Comparison of ENCODE assay signal across 24 cellular contexts in genomic region chr11:16000065-16000464, GRCh38.
A peak's percentile ranks its signal among the peaks of the same experiment; 100 is the strongest.
DNase-seq lines count a peak whose midpoint lies in the region; ATAC-seq, FAIRE-seq and TF ChIP-seq lines count a peak whose summit lies in the region.
"Had no signal": no experiment of that assay in that cellular context is flagged by ENCODE, and none has a peak within 500 bp of the region (broad histone marks: within the 10 kb centered on the region; RNA-seq: fewer than 3 reads in every experiment).

No MANE protein-coding gene starts in this region.

- H3K4me2 ChIP-seq in keratinocyte (ENCODE audit: control insufficient read depth, extremely low read depth, insufficient read depth, low read depth, low read length): peak overlapping the region; percentile 6
- H3K4me2 ChIP-seq: BLaER1, neural progenitor cell had no signal

- intact Hi-C loops in activated T-helper 2 cell treated with anti-CD3 and anti-CD28 coated beads, Interferon-gamma antibody, Interleukin-2, Interleukin-4, amounts not matched to agents 10 μg/mL and 5 μg/mL and 100 μg/mL, durations not matched to agents 14 hours and 24 hours and 36 hours (cut with micrococcal nuclease): no loop called here
- intact Hi-C loops in mucosa of descending colon (cut with DNase I, micrococcal nuclease): no loop called here

- H3K9me1 ChIP-seq in keratinocyte (ENCODE audit: control insufficient read depth, extremely low read depth, insufficient read depth, low read length): no peaks in the 10 kb centered on the region

- no peaks in the 10 kb centered on the region for H4K20me1 ChIP-seq in keratinocyte (ENCODE audit: control insufficient read depth, extremely low read depth, insufficient read depth, low read length)
- H4K20me1 ChIP-seq: BLaER1 had no signal

- no peaks in the 10 kb centered on the region for H3K9me3 Mint-ChIP-seq in activated T-helper 2 cell treated with anti-CD3 and anti-CD28 coated beads, Interferon-gamma antibody, Interleukin-2, Interleukin-4, amounts not matched to agents 10 μg/mL and 5 μg/mL and 100 μg/mL, durations not matched to agents 14 hours and 24 hours and 36 hours
- H3K9me3 Mint-ChIP-seq in naive thymus-derived CD8-positive, alpha-beta T cell: peaks cover 0 to 2% (median 0%) of the 10 kb centered on the region in 9 donors
- H3K9me3 Mint-ChIP-seq: activated T-cell treated with anti-CD3 and anti-CD28 coated beads, Interleukin-2, amount 50 U/mL, for 4 hours; dendritic cell treated with granulocyte-macrophage colony-stimulating factor and Interleukin-4, amounts not matched to agents 40 ng/mL and 50 ng/mL, for 4 days; neural progenitor cell had no signal

- H3K36me3 Mint-ChIP-seq in activated T-helper 2 cell treated with anti-CD3 and anti-CD28 coated beads, Interferon-gamma antibody, Interleukin-2, Interleukin-4, amounts not matched to agents 10 μg/mL and 5 μg/mL and 100 μg/mL, durations not matched to agents 14 hours and 24 hours and 36 hours (ENCODE audit: low read depth): no peaks in the 10 kb centered on the region
- no peaks in the 10 kb centered on the region for H3K36me3 Mint-ChIP-seq in naive thymus-derived CD8-positive, alpha-beta T cell

- H3K4me1 ChIP-seq in keratinocyte (ENCODE audit: control insufficient read depth, extremely low read depth, insufficient read depth, low read length) (peaks cover 22% of the 10 kb centered on the region), mucosa of descending colon (ENCODE audit: low read depth) (peaks cover 6% of the 10 kb centered on the region)

- H3K9me3 ChIP-seq in keratinocyte (ENCODE audit: control insufficient read depth, low read depth, low read length): no peaks in the 10 kb centered on the region
- no peaks in the 10 kb centered on the region for H3K9me3 ChIP-seq in mucosa of descending colon
- H3K9me3 ChIP-seq: BLaER1, esophagus squamous epithelium, SJCRH30, upper lobe of right lung had no signal

- FAIRE-seq in bronchial epithelial cell (lab: Jason Lieb, UNC) (no peak), keratinocyte (lab: Jason Lieb, UNC) (no peak)
- FAIRE-seq: GM12878, K562, TTC549 had no signal

- no peaks in the 10 kb centered on the region for H3K27me3 Mint-ChIP-seq in activated T-helper 2 cell treated with anti-CD3 and anti-CD28 coated beads, Interferon-gamma antibody, Interleukin-2, Interleukin-4, amounts not matched to agents 10 μg/mL and 5 μg/mL and 100 μg/mL, durations not matched to agents 14 hours and 24 hours and 36 hours (ENCODE audit: low read depth)
- H3K27me3 Mint-ChIP-seq in naive thymus-derived CD8-positive, alpha-beta T cell: peaks cover 0 to 4% (median 0%) of the 10 kb centered on the region in 5 donors
- H3K27me3 Mint-ChIP-seq: dendritic cell treated with granulocyte-macrophage colony-stimulating factor and Interleukin-4, amounts not matched to agents 40 ng/mL and 50 ng/mL, for 4 days had no signal

- no peak overlapping the region for H3K4me3 Mint-ChIP-seq in activated T-helper 2 cell treated with anti-CD3 and anti-CD28 coated beads, Interferon-gamma antibody, Interleukin-2, Interleukin-4, amounts not matched to agents 10 μg/mL and 5 μg/mL and 100 μg/mL, durations not matched to agents 14 hours and 24 hours and 36 hours (ENCODE audit: low read depth)
- no peak overlapping the region for H3K4me3 Mint-ChIP-seq in naive thymus-derived CD8-positive, alpha-beta T cell
- H3K4me3 Mint-ChIP-seq: activated naive CD8-positive, alpha-beta T cell treated with anti-CD3 and anti-CD28 coated beads, Interleukin-2, amount 50 U/mL, for 24 hours; activated T-cell treated with anti-CD3 and anti-CD28 coated beads, Interleukin-2, amount 50 U/mL, for 4 hours; dendritic cell treated with granulocyte-macrophage colony-stimulating factor and Interleukin-4, amounts not matched to agents 40 ng/mL and 50 ng/mL, for 4 days; neural progenitor cell had no signal

- no peak overlapping the region for H3K27ac Mint-ChIP-seq in activated T-helper 2 cell treated with anti-CD3 and anti-CD28 coated beads, Interferon-gamma antibody, Interleukin-2, Interleukin-4, amounts not matched to agents 10 μg/mL and 5 μg/mL and 100 μg/mL, durations not matched to agents 14 hours and 24 hours and 36 hours
- no peak overlapping the region for H3K27ac Mint-ChIP-seq in naive thymus-derived CD8-positive, alpha-beta T cell
- H3K27ac Mint-ChIP-seq: activated naive CD8-positive, alpha-beta T cell treated with anti-CD3 and anti-CD28 coated beads, Interleukin-2, amount 50 U/mL, for 24 hours; dendritic cell treated with granulocyte-macrophage colony-stimulating factor and Interleukin-4, amounts not matched to agents 40 ng/mL and 50 ng/mL, for 4 days; neural progenitor cell had no signal

- no peak for ATAC-seq in naive thymus-derived CD8-positive, alpha-beta T cell
- no peak for ATAC-seq in mucosa of descending colon
- ATAC-seq: activated naive CD8-positive, alpha-beta T cell treated with anti-CD3 and anti-CD28 coated beads, Interleukin-2, amount 50 U/mL, for 24 hours; activated T-cell treated with anti-CD3 and anti-CD28 coated beads, Interleukin-2, amount 50 U/mL, for 4 hours; GM12878; K562; upper lobe of right lung had no signal

- H3K27ac ChIP-seq in keratinocyte (ENCODE audit: control insufficient read depth, insufficient read depth, low read length): no peak overlapping the region
- H3K27ac ChIP-seq: BLaER1, esophagus squamous epithelium, neural progenitor cell, SJCRH30, upper lobe of right lung had no signal

- no peaks in the 10 kb centered on the region for H3K27me3 ChIP-seq in bronchial epithelial cell (ENCODE audit: control insufficient read depth, insufficient read depth, low read length)
- H3K27me3 ChIP-seq in keratinocyte (ENCODE audit: control insufficient read depth, extremely low read depth, insufficient read depth, low read length): no peaks in the 10 kb centered on the region
- H3K27me3 ChIP-seq: BLaER1, esophagus squamous epithelium, SJCRH30, upper lobe of right lung had no signal

- no peak overlapping the region for H2AFZ ChIP-seq in keratinocyte (ENCODE audit: control insufficient read depth, low read length)
- H2AFZ ChIP-seq: neural progenitor cell had no signal

- no peak overlapping the region for H3K9ac ChIP-seq in keratinocyte (ENCODE audit: control insufficient read depth, extremely low read depth, insufficient read depth, low read length)
- H3K9ac ChIP-seq: BLaER1, neural progenitor cell had no signal

- TF ChIP-seq CTCF in bronchial epithelial cell (IDR thresholded peaks at IDR 0.05; ENCODE audit: insufficient read depth, low read length, severe bottlenecking): no peak
- TF ChIP-seq CTCF in keratinocyte (optimal IDR thresholded peaks at IDR 0.05 in 1 of 3, IDR thresholded peaks at IDR 0.05 in 1 of 3, conservative IDR thresholded peaks at IDR 0.05 in 1 of 3; ENCODE audit: extremely low read depth in 1 of 3, insufficient read depth in 2 of 3, low read length in 3 of 3): no peak
- TF ChIP-seq CTCF in mucosa of descending colon (IDR thresholded peaks at IDR 0.05): no peak

- dilution Hi-C loops in keratinocyte (cut with MboI; ENCODE audit: extremely low pct_ligation_motif_present, low sequenced_read_pairs): no loop called here

- H3K4me1 Mint-ChIP-seq in activated T-helper 2 cell treated with anti-CD3 and anti-CD28 coated beads, Interferon-gamma antibody, Interleukin-2, Interleukin-4, amounts not matched to agents 10 μg/mL and 5 μg/mL and 100 μg/mL, durations not matched to agents 14 hours and 24 hours and 36 hours (ENCODE audit: low read depth): peaks cover 4% of the 10 kb centered on the region
- no peaks in the 10 kb centered on the region for H3K4me1 Mint-ChIP-seq in naive thymus-derived CD8-positive, alpha-beta T cell
- H3K4me1 Mint-ChIP-seq: activated naive CD8-positive, alpha-beta T cell treated with anti-CD3 and anti-CD28 coated beads, Interleukin-2, amount 50 U/mL, for 24 hours had no signal

- no peaks in the 10 kb centered on the region for H3K36me3 ChIP-seq in bronchial epithelial cell (ENCODE audit: control insufficient read depth, insufficient read depth, low read length)
- no peaks in the 10 kb centered on the region for H3K36me3 ChIP-seq in keratinocyte (ENCODE audit: control insufficient read depth in 2 of 2, extremely low read depth in 1 of 2, insufficient read depth in 2 of 2, low read length in 2 of 2)
- H3K36me3 ChIP-seq in mucosa of descending colon (ENCODE audit: low read depth): no peaks in the 10 kb centered on the region
- H3K36me3 ChIP-seq: BLaER1, esophagus squamous epithelium, neural progenitor cell, SJCRH30, upper lobe of right lung had no signal

- POLR2A ChIA-PET in naive thymus-derived CD8-positive, alpha-beta T cell (lab: Charles Lee): no interaction called here

- no peaks in the 10 kb centered on the region for H3K79me2 ChIP-seq in keratinocyte (ENCODE audit: control insufficient read depth, insufficient read depth, low read length)

- DNase-seq in AG08396 (ENCODE audit: low spot score) (peak; percentile 19), HCEC 1CT (peak; percentile 69), bronchial epithelial cell (ENCODE audit: low read depth) (peak; percentile 71), keratinocyte (ENCODE audit: low read depth, low spot score) (no peak), AML-193 (lab: John Stamatoyannopoulos, UW) (no peak), mucosa of descending colon (no peak)
- DNase-seq in activated T-helper 2 cell treated with anti-CD3 and anti-CD28 coated beads, Interferon-gamma antibody, Interleukin-2, Interleukin-4, amounts not matched to agents 10 μg/mL and 5 μg/mL and 100 μg/mL, durations not matched to agents 14 hours and 24 hours and 36 hours (ENCODE audit: low spot score): no peak
- DNase-seq in naive thymus-derived CD8-positive, alpha-beta T cell: no peak
- DNase-seq: activated naive CD8-positive, alpha-beta T cell treated with anti-CD3 and anti-CD28 coated beads, Interleukin-2, amount 50 U/mL, for 24 hours; activated T-cell treated with anti-CD3 and anti-CD28 coated beads, Interleukin-2, amount 50 U/mL, for 4 hours; DMS79 treated with DMSO at 0.1 percent for 48 hours; esophagus squamous epithelium; mesenchymal stem cell; NCI-H1417; NCI-H446; SJCRH30; stimulated activated naive CD4-positive, alpha-beta T cell; upper lobe of right lung had no signal

- H3K4me3 ChIP-seq in bronchial epithelial cell (ENCODE audit: low read depth, low read length) (no peak overlapping the region), keratinocyte (ENCODE audit: control insufficient read depth in 2 of 3, extremely low read depth in 1 of 3, insufficient read depth in 2 of 3, low read depth in 1 of 3, low read length in 3 of 3) (no peak overlapping the region), mucosa of descending colon (no peak overlapping the region)
- H3K4me3 ChIP-seq: BLaER1, esophagus squamous epithelium, GM12878, K562, neural progenitor cell, SJCRH30, upper lobe of right lung had no signal

Comparison
In these comparisons a context has a peak if more than half of its experiments do, and no peak if none do; other contexts are left out.
1. DNase-seq: peak in AG08396 (single experiment), HCEC 1CT (single experiment) and bronchial epithelial cell (single experiment); none in keratinocyte (single experiment), AML-193 (0 of 2), activated T-helper 2 cell treated with anti-CD3 and anti-CD28 coated beads, Interferon-gamma antibody, Interleukin-2, Interleukin-4, amounts not matched to agents 10 μg/mL and 5 μg/mL and 100 μg/mL, durations not matched to agents 14 hours and 24 hours and 36 hours (single experiment), naive thymus-derived CD8-positive, alpha-beta T cell (0 of 10) and mucosa of descending colon (0 of 3).